1 cellular context compared by ENCODE assay signal in genomic region chr4:143184503-143185252, GRCh38.
TF ChIP-seq lines count a peak whose summit lies in the region.

Gene USP38, plus strand, starts transcription at chr4:143184917. Its CDS starts 534 bp downstream, at chr4:143185451.

TF ChIP-seq in H1, 55 proteins besides CTCF, POLR2A, EP300 and RAD21 (continued from another document):
- TF ChIP-seq SIN3A (conservative IDR thresholded peaks at IDR 0.05 in 1 of 2, IDR thresholded peaks at IDR 0.05 in 1 of 2; ENCODE audit: low read depth in 1 of 2, low read length in 2 of 2) (peak; percentile 48 to 80; a peak in 2 of 4 replicates), CREB1 (IDR thresholded peaks at IDR 0.05) (peak; percentile 88), RXRA (IDR thresholded peaks at IDR 0.05; ENCODE audit: insufficient read depth, low read depth, low read length) (no peak), TAF1 (IDR thresholded peaks at IDR 0.05; ENCODE audit: low read depth, low read length) (peak; percentile 88), TAF7 (optimal IDR thresholded peaks at IDR 0.05; ENCODE audit: borderline replicate concordance, low read depth, low read length) (peak; percentile 23), TCF12 (IDR thresholded peaks at IDR 0.05; ENCODE audit: low read depth, low read length) (peak; percentile 79; the same call in 1 of the 2 replicates), HDAC2 (IDR thresholded peaks at IDR 0.05; ENCODE audit: borderline replicate concordance in 1 of 2, low read depth in 2 of 2, low read length in 2 of 2) (peak; percentile 36 to 93; a peak in 1 of 4 replicates), TBP (IDR thresholded peaks at IDR 0.05; ENCODE audit: low read depth, low read length) (peak; percentile 76), GABPA (IDR thresholded peaks at IDR 0.05; ENCODE audit: borderline replicate concordance, insufficient read depth, low read length) (peak; percentile 80; the same call in 1 of the 2 replicates), TEAD4 (IDR thresholded peaks at IDR 0.05; ENCODE audit: low read depth, low read length) (0 out of 2 replicates have a peak, but pooled peaks have one; percentile 16), USF2 (IDR thresholded peaks at IDR 0.05; ENCODE audit: low read length) (no peak), SP4 (IDR thresholded peaks at IDR 0.05; ENCODE audit: low read length) (0 out of 2 replicates have a peak, but pooled peaks have one; percentile 18), NANOG (IDR thresholded peaks at IDR 0.05; ENCODE audit: insufficient read depth, low read depth, low read length, poor library complexity, severe bottlenecking) (no peak), E2F6 (IDR thresholded peaks at IDR 0.05) (peak; percentile 57), HDAC6 (IDR thresholded peaks at IDR 0.05; ENCODE audit: low read depth, low read length) (no peak), NRF1 (IDR thresholded peaks at IDR 0.05; ENCODE audit: low read depth, low read length) (peak; percentile 18; the same call in 1 of the 2 replicates), POLR2AphosphoS5 (IDR thresholded peaks at IDR 0.05; ENCODE audit: low read depth, low read length) (peak; percentile 87), YY1 (IDR thresholded peaks at IDR 0.05; ENCODE audit: low read depth, low read length) (peak; percentile 56; the same call in 1 of the 2 replicates), BACH1 (IDR thresholded peaks at IDR 0.05; ENCODE audit: low read length) (peak; percentile 43; the same call in 1 of the 2 replicates), MAX (IDR thresholded peaks at IDR 0.05) (peak; percentile 65), SP2 (IDR thresholded peaks at IDR 0.05; ENCODE audit: low read length) (no peak), JUND (IDR thresholded peaks at IDR 0.05; ENCODE audit: low read length) (no peak), ASH2L (IDR thresholded peaks at IDR 0.05; ENCODE audit: low read length) (peak; percentile 98), RFX5 (IDR thresholded peaks at IDR 0.05; ENCODE audit: borderline replicate concordance, low read depth, low read length) (no peak), RNF2 (IDR thresholded peaks at IDR 0.05; ENCODE audit: borderline replicate concordance, low read depth, low read length, missing control alignments, poor library complexity, severe bottlenecking) (no peak), CHD2 (IDR thresholded peaks at IDR 0.05; ENCODE audit: low read length) (peak; percentile 56), ATF2 (IDR thresholded peaks at IDR 0.05; ENCODE audit: low read length) (no peak), SIRT6 (IDR thresholded peaks at IDR 0.05; ENCODE audit: low read length) (no peak), RBBP5 (IDR thresholded peaks at IDR 0.05; ENCODE audit: borderline replicate concordance, low read depth, low read length) (peak; percentile 30; the same call in 1 of the 2 replicates)
